Comparison of ENCODE assay signal across 3 cellular contexts in the genomic region with DNA sequence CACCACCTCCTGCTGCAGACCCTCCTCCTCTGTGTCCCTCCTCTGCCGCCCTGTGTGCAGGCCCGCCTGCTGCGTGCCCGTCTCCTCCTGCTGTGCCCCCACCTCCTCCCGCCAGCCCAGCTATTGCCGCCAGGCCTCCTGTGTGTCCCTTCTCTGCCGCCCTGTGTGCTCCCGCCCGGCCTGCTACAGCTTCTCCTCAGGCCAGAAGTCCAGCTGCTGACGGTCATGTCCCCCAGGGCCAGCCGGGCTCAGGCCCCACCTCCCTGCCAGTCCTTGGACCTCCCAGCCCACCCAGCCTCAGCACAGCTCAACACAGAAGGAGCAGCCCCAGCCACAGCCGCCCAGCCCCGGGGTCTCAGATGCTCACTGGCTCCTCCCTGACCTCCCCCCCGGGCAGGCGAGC. TPM values are rescaled to one million over a fixed set of nuclear protein-coding genes. Genes with fewer than 3 reads are reported as not detected.
"Had no signal": no experiment of that assay in that cellular context is flagged by ENCODE, and none has a peak within 500 bp of the region (broad histone marks: within the 10 kb centered on the region; RNA-seq: fewer than 3 reads in every experiment).

No MANE protein-coding gene starts in this region.

RNA-seq across cellular contexts. Expression of a gene that starts 0.9 kb away (rescaled TPM):
- total RNA-seq: HT-29, Right ventricle myocardium superior, SJSA1 had no signal

RNA-seq across cellular contexts. Expression of a gene that starts 9.3 kb away (rescaled TPM):
- total RNA-seq: HT-29, Right ventricle myocardium superior, SJSA1 had no signal

RNA-seq across cellular contexts. Expression of a gene that starts 16.0 kb away (rescaled TPM):
- total RNA-seq: HT-29, Right ventricle myocardium superior, SJSA1 had no signal

RNA-seq across cellular contexts. Expression of a gene that starts 18.4 kb away (rescaled TPM):
- total RNA-seq: HT-29, Right ventricle myocardium superior, SJSA1 had no signal

RNA-seq across cellular contexts. Expression of a gene that starts 26.6 kb away (rescaled TPM):
- total RNA-seq: HT-29, Right ventricle myocardium superior, SJSA1 had no signal
